In genomic region chr1:91968334-91968733, GRCh38 we compare ENCODE assay signal across 32 cellular contexts. TPM values are rescaled to one million over a fixed set of nuclear protein-coding genes. Genes with fewer than 3 reads are reported as not detected.
"Had no signal": no experiment of that assay in that cellular context is flagged by ENCODE, and none has a peak within 500 bp of the region (broad histone marks: within the 10 kb centered on the region; RNA-seq: fewer than 3 reads in every experiment).

No MANE protein-coding gene starts in this region.

- H3K36me3 Mint-ChIP-seq: stimulated activated effector memory CD8-positive, alpha-beta T cell treated with anti-CD3 and anti-CD28 coated beads, Interleukin-12 subunit alpha, Interleukin-12 subunit beta, amount 100 ng/mL, for 72 hours; stimulated activated memory B cell treated with anti-CD40 and anti-IgM and Interleukin-4, amounts not matched to agents 10 μg/mL and 1 μg/mL and 100 μg/mL, for 72 hours; stimulated activated naive B cell treated with anti-CD40 and anti-IgM and Interleukin-4, amounts not matched to agents 10 μg/mL and 1 μg/mL and 100 μg/mL, for 72 hours; type B pancreatic cell had no signal

- H3K9me3 ChIP-seq: stomach, suprapubic skin, testis, thoracic aorta, thyroid gland, tibial artery, tibial nerve, transverse colon, upper lobe of left lung, upper lobe of right lung, uterus, vagina had no signal

- DNase-seq: stimulated activated CD4-positive, alpha-beta T cell treated with anti-CD3 and anti-CD28 coated beads, Interleukin-2, amount 100 ng/mL, for 48 hours; stimulated activated CD4-positive, alpha-beta T cell treated with anti-CD3 and anti-CD28 coated beads, Interleukin-4, amount 100 ng/mL, for 1 hour; stimulated activated CD4-positive, alpha-beta T cell treated with anti-CD3 and anti-CD28 coated beads, Interleukin-4, amount 100 ng/mL, for 24 hours; stimulated activated CD4-positive, alpha-beta T cell treated with anti-CD3 and anti-CD28 coated beads, Interleukin-4, amount 100 ng/mL, for 4 hours; stimulated activated CD8-positive, alpha-beta memory T cell treated with anti-CD3 and anti-CD28 coated beads, Interleukin-4, amount 100 ng/mL, for 48 hours; stimulated activated naive B cell treated with anti-CD40 and anti-IgM and Interleukin-4, amounts not matched to agents 10 μg/mL and 1 μg/mL and 100 μg/mL, for 72 hours; stimulated activated naive CD4-positive, alpha-beta T cell; stimulated activated naive CD4-positive, alpha-beta T cell treated with Interleukin-2 at 50 U/mL for 16 hours; stimulated activated naive CD8-positive, alpha-beta T cell treated with anti-CD3 and anti-CD28 coated beads, Interleukin-15, amount 100 ng/mL, for 72 hours; stimulated activated naive CD8-positive, alpha-beta T cell treated with anti-CD3 and anti-CD28 coated beads, Interleukin-15, Interleukin-2, amounts not matched to agents 100 U/mL and 50 U/mL, for 24 hours; stomach; substantia nigra; testis; thyroid gland; tibial artery; transverse colon; trophoblast cell; upper lobe of left lung; upper lobe of right lung; uterus had no signal

- H3K27me3 ChIP-seq: stomach, suprapubic skin, testis, thyroid gland, tibial artery, tibial nerve, transverse colon, upper lobe of left lung, upper lobe of right lung, uterus, vagina had no signal

- H3K27me3 Mint-ChIP-seq: stimulated activated memory B cell treated with anti-CD40 and anti-IgM and Interleukin-4, amounts not matched to agents 10 μg/mL and 1 μg/mL and 100 μg/mL, for 72 hours; stimulated activated naive B cell treated with anti-CD40 and anti-IgM and Interleukin-4, amounts not matched to agents 10 μg/mL and 1 μg/mL and 100 μg/mL, for 72 hours; stimulated activated naive CD8-positive, alpha-beta T cell treated with anti-CD3 and anti-CD28 coated beads, Interleukin-15, amount 100 ng/mL, for 72 hours; stimulated activated naive CD8-positive, alpha-beta T cell treated with anti-CD3 and anti-CD28 coated beads, Interleukin-15, Interleukin-2, amounts not matched to agents 100 ng/mL and 50 ng/mL, for 24 hours had no signal

- H3K4me3 Mint-ChIP-seq: stimulated activated effector memory CD8-positive, alpha-beta T cell treated with anti-CD3 and anti-CD28 coated beads, Interleukin-12 subunit alpha, Interleukin-12 subunit beta, amount 100 ng/mL, for 72 hours; stimulated activated memory B cell treated with anti-CD40 and anti-IgM and Interleukin-4, amounts not matched to agents 10 μg/mL and 1 μg/mL and 100 μg/mL, for 72 hours; stimulated activated naive B cell treated with anti-CD40 and anti-IgM and Interleukin-4, amounts not matched to agents 10 μg/mL and 1 μg/mL and 100 μg/mL, for 72 hours; stimulated activated naive CD8-positive, alpha-beta T cell treated with anti-CD3 and anti-CD28 coated beads, Interleukin-15, amount 100 ng/mL, for 72 hours; stimulated activated naive CD8-positive, alpha-beta T cell treated with anti-CD3 and anti-CD28 coated beads, Interleukin-15, Interleukin-2, amounts not matched to agents 100 ng/mL and 50 ng/mL, for 24 hours; type B pancreatic cell had no signal

- H3K9me3 Mint-ChIP-seq: stimulated activated effector memory CD8-positive, alpha-beta T cell treated with anti-CD3 and anti-CD28 coated beads, Interleukin-12 subunit alpha, Interleukin-12 subunit beta, amount 100 ng/mL, for 72 hours; stimulated activated memory B cell treated with anti-CD40 and anti-IgM and Interleukin-4, amounts not matched to agents 10 μg/mL and 1 μg/mL and 100 μg/mL, for 72 hours; stimulated activated naive B cell treated with anti-CD40 and anti-IgM and Interleukin-4, amounts not matched to agents 10 μg/mL and 1 μg/mL and 100 μg/mL, for 72 hours; stimulated activated naive CD8-positive, alpha-beta T cell treated with anti-CD3 and anti-CD28 coated beads, Interleukin-15, Interleukin-2, amounts not matched to agents 100 ng/mL and 50 ng/mL, for 24 hours; type B pancreatic cell had no signal

- H3K4me1 ChIP-seq: stomach, suprapubic skin, testis, thyroid gland, tibial artery, tibial nerve, transverse colon, upper lobe of left lung, upper lobe of right lung, uterus, vagina had no signal

- FAIRE-seq: urothelium cell line had no signal

- H3K4me1 Mint-ChIP-seq: stimulated activated effector memory CD8-positive, alpha-beta T cell treated with anti-CD3 and anti-CD28 coated beads, Interleukin-12 subunit alpha, Interleukin-12 subunit beta, amount 100 ng/mL, for 72 hours; stimulated activated memory B cell treated with anti-CD40 and anti-IgM and Interleukin-4, amounts not matched to agents 10 μg/mL and 1 μg/mL and 100 μg/mL, for 72 hours; stimulated activated naive B cell treated with anti-CD40 and anti-IgM and Interleukin-4, amounts not matched to agents 10 μg/mL and 1 μg/mL and 100 μg/mL, for 72 hours; stimulated activated naive CD8-positive, alpha-beta T cell treated with anti-CD3 and anti-CD28 coated beads, Interleukin-15, amount 100 ng/mL, for 72 hours had no signal

- H3K36me3 ChIP-seq: stomach, suprapubic skin, thoracic aorta, thyroid gland, tibial artery, tibial nerve, transverse colon, upper lobe of left lung, upper lobe of right lung, uterus, vagina had no signal

- ATAC-seq: stimulated activated effector memory CD8-positive, alpha-beta T cell treated with anti-CD3 and anti-CD28 coated beads, Interleukin-12 subunit alpha, Interleukin-12 subunit beta, amount 100 ng/mL, for 72 hours; stimulated activated memory B cell treated with anti-CD40 and anti-IgM and Interleukin-4, amounts not matched to agents 10 μg/mL and 1 μg/mL and 100 μg/mL, for 72 hours; stimulated activated naive B cell treated with anti-CD40 and anti-IgM and Interleukin-4, amounts not matched to agents 10 μg/mL and 1 μg/mL and 100 μg/mL, for 72 hours; stimulated activated naive CD8-positive, alpha-beta T cell treated with anti-CD3 and anti-CD28 coated beads, Interleukin-15, amount 100 ng/mL, for 72 hours; stimulated activated naive CD8-positive, alpha-beta T cell treated with anti-CD3 and anti-CD28 coated beads, Interleukin-15, Interleukin-2, amounts not matched to agents 100 U/mL and 50 U/mL, for 24 hours; upper lobe of right lung had no signal

- H3K27ac Mint-ChIP-seq: stimulated activated effector memory CD8-positive, alpha-beta T cell treated with anti-CD3 and anti-CD28 coated beads, Interleukin-12 subunit alpha, Interleukin-12 subunit beta, amount 100 ng/mL, for 72 hours; stimulated activated memory B cell treated with anti-CD40 and anti-IgM and Interleukin-4, amounts not matched to agents 10 μg/mL and 1 μg/mL and 100 μg/mL, for 72 hours; stimulated activated naive B cell treated with anti-CD40 and anti-IgM and Interleukin-4, amounts not matched to agents 10 μg/mL and 1 μg/mL and 100 μg/mL, for 72 hours; stimulated activated naive CD8-positive, alpha-beta T cell treated with anti-CD3 and anti-CD28 coated beads, Interleukin-15, amount 100 ng/mL, for 72 hours; stimulated activated naive CD8-positive, alpha-beta T cell treated with anti-CD3 and anti-CD28 coated beads, Interleukin-15, Interleukin-2, amounts not matched to agents 100 ng/mL and 50 ng/mL, for 24 hours; type B pancreatic cell had no signal

- H3K27ac ChIP-seq: stomach, suprapubic skin, testis, thoracic aorta, thyroid gland, tibial artery, tibial nerve, transverse colon, upper lobe of left lung, upper lobe of right lung, uterus, vagina had no signal

- H3K4me3 ChIP-seq: stomach, suprapubic skin, testis, thoracic aorta, thyroid gland, tibial artery, tibial nerve, transverse colon, upper lobe of left lung, upper lobe of right lung, uterus, vagina had no signal

RNA-seq across cellular contexts. Expression of gene BRDT, which starts 19.1 kb away (rescaled TPM):
- total RNA-seq: stomach, suprapubic skin, temporal lobe, thoracic aorta, transverse colon, upper lobe of left lung, upper lobe of right lung, ureter, urinary bladder, vagina had no signal
- polyA plus RNA-seq: stomach, urinary bladder had no signal
